Comparison of ENCODE assay signal across 20 cellular contexts in the genomic region with DNA sequence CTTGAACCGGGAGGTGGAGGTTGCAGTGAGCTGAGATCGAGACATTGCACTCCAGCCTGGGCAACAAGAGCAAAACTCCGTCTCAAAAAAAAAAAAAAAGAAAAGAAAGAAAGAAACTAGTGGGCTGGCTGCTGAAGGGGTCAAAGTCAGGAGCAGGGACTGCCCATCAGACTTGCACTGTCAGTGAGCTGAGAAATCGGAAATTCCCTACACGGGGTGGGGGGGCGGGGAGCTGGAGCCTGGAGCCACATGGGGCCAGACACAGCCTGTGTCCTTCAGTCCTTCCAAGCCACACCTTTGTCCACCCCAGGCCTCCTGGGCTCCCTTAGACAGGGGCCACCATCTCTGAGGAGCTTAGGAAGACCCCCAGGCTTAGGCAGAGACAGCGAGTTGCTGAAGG. TPM values are rescaled to one million over a fixed set of nuclear protein-coding genes. Genes with fewer than 3 reads are reported as not detected.
DNase-seq lines count a peak whose midpoint lies in the region; ATAC-seq and TF ChIP-seq lines count a peak whose summit lies in the region.
"Had no signal": no experiment of that assay in that cellular context is flagged by ENCODE, and none has a peak within 500 bp of the region (broad histone marks: within the 10 kb centered on the region; RNA-seq: fewer than 3 reads in every experiment).

No MANE protein-coding gene starts in this region.

- ATAC-seq in HG02678 (IDR thresholded peaks at IDR 0.05; ENCODE audit: unreplicated experiment) (no peak), HG03432 (IDR thresholded peaks at IDR 0.05; ENCODE audit: unreplicated experiment) (no peak)
- ATAC-seq: HCT116 had no signal

- H3K9me3 Mint-ChIP-seq in MCF 10A (ENCODE audit: unreplicated experiment) = no peaks in the 10 kb centered on the region
- H3K9me3 Mint-ChIP-seq: HFFc6 had no signal

- DNase-seq in Caki2 (ENCODE audit: low read depth) (peak; percentile 52), GM13976 (ENCODE audit: low spot score) (peak; percentile 55), HK-2 (ENCODE audit: unreplicated experiment) (peak; percentile 37), neuronal stem cell (ENCODE audit: low spot score) (no peak), MCF 10A (ENCODE audit: unreplicated experiment) (no peak)
- DNase-seq: ACHN; BE2C; C1 segment of cervical spinal cord; CD4-positive, CD25-positive, alpha-beta regulatory T cell; CD8-positive, alpha-beta memory T cell; COR-L47; DMS153; DMS79 treated with DMSO at 0.1 percent for 48 hours; GF-D8; GM23248; HFFc6 had no signal

- in situ Hi-C loops in Caki2 (cut with HindIII; ENCODE audit: low pct_unique_long_range_greater_than_20kb, low sequenced_read_pairs) (no loop called here), GM13976 (cut with MboI; ENCODE audit: low sequenced_read_pairs, unreplicated experiment) (no loop called here)

- no peak overlapping the region for H3K4me3 ChIP-seq in neuronal stem cell (ENCODE audit: low read length in 2 of 2)
- H3K4me3 ChIP-seq: GM23248 had no signal

- no peak overlapping the region for H3K4me3 Mint-ChIP-seq in MCF 10A (ENCODE audit: unreplicated experiment)
- H3K4me3 Mint-ChIP-seq: CD8-positive, alpha-beta memory T cell; HFFc6 had no signal

- peak overlapping the region; percentile 34 for H2BK12ac ChIP-seq in neuronal stem cell (ENCODE audit: low read length)

- TF ChIP-seq CTCF in GM13976 (IDR thresholded peaks at IDR 0.05; ENCODE audit: borderline replicate concordance, control extremely low read depth, extremely low read depth, insufficient read depth, missing control alignments) = no peak
- TF ChIP-seq CTCF in MCF 10A (IDR thresholded peaks at IDR 0.05; ENCODE audit: unreplicated experiment) = no peak

- intact Hi-C loops in MCF 10A (cut with micrococcal nuclease) = no loop called here

- H4K91ac ChIP-seq in neuronal stem cell (ENCODE audit: low read depth, low read length, poor library complexity) = no peak overlapping the region

- peaks cover 6% of the 10 kb centered on the region for H3K36me3 Mint-ChIP-seq in MCF 10A (ENCODE audit: insufficient read depth, unreplicated experiment)
- H3K36me3 Mint-ChIP-seq: CD4-positive, CD25-positive, alpha-beta regulatory T cell had no signal

- H2BK120ac ChIP-seq in neuronal stem cell (ENCODE audit: low read depth, low read length) = peak overlapping the region; percentile 66

- peak overlapping the region; percentile 37 for H3K23ac ChIP-seq in neuronal stem cell (ENCODE audit: low read depth, low read length, poor library complexity)

- no peak overlapping the region for H4K8ac ChIP-seq in neuronal stem cell (ENCODE audit: low read depth, low read length)

- peaks cover 52% of the 10 kb centered on the region for H3K27me3 Mint-ChIP-seq in MCF 10A (ENCODE audit: insufficient read depth, unreplicated experiment)

- peaks cover 0 to 3% (median 0%) of the 10 kb centered on the region in 3 experiments for H3K27me3 ChIP-seq in neuronal stem cell (ENCODE audit: control insufficient read depth in 3 of 3, insufficient read depth in 3 of 3, low read depth in 1 of 3, low read length in 3 of 3)
- H3K27me3 ChIP-seq: BE2C had no signal

- H2AFZ ChIP-seq in neuronal stem cell (ENCODE audit: low read length) = no peak overlapping the region
- H2AFZ ChIP-seq: GM23248 had no signal

- H2BK15ac ChIP-seq in neuronal stem cell (ENCODE audit: low read length) = peak overlapping the region; percentile 51

- no peak overlapping the region for H3K4me2 ChIP-seq in neuronal stem cell (ENCODE audit: insufficient read depth, low read length, poor library complexity, severe bottlenecking)
- H3K4me2 ChIP-seq: KMS-11 had no signal

- no TSS peak for BruUV-seq in MCF 10A (replicated peaks; lab: Mats Ljungman, UMichigan)

- no peak overlapping the region for H3K14ac ChIP-seq in neuronal stem cell (ENCODE audit: low read length)

- no peaks in the 10 kb centered on the region for H3K36me3 ChIP-seq in neuronal stem cell (replicated peaks in 1 of 2; ENCODE audit: control insufficient read depth in 2 of 2, insufficient read depth in 2 of 2, low read length in 2 of 2)

- peak overlapping the region; percentile 72 for H2BK5ac ChIP-seq in neuronal stem cell (ENCODE audit: low read length)

- H3K27ac Mint-ChIP-seq in MCF 10A (ENCODE audit: low read depth, unreplicated experiment) = no peak overlapping the region
- H3K27ac Mint-ChIP-seq: CD4-positive, CD25-positive, alpha-beta regulatory T cell; CD8-positive, alpha-beta memory T cell; HFFc6 had no signal

- peaks cover 22 to 26% of the 10 kb centered on the region in 2 donors for H3K4me1 ChIP-seq in neuronal stem cell (ENCODE audit: control insufficient read depth in 2 of 2, insufficient read depth in 1 of 2, low read depth in 1 of 2, low read length in 2 of 2)
- H3K4me1 ChIP-seq: BE2C had no signal

- no CpG with 5 or more reads among the region's 7 CpGs for WGBS in neuronal stem cell (ENCODE audit: extremely low coverage in 2 of 2, insufficient read length in 2 of 2, insufficient replicate concordance in 1 of 2), 2 donors

- no peak overlapping the region for H2AK5ac ChIP-seq in neuronal stem cell (ENCODE audit: low read depth, low read length)

- CTCF ChIA-PET in MCF 10A (lab: Yijun Ruan, JAX) = interaction anchor here (1.4 kb wide), 1 partner anchor 36 kb away, joined by 4 read pairs; no protein-coding TSS in a partner anchor

- H3K18ac ChIP-seq in neuronal stem cell (ENCODE audit: low read length) = peak overlapping the region; percentile 70

- H3K9ac ChIP-seq in neuronal stem cell (ENCODE audit: low read depth, low read length, poor library complexity) = no peak overlapping the region
- H3K9ac ChIP-seq: GM23248, KMS-11 had no signal

- peaks cover 6% of the 10 kb centered on the region for H3K4me1 Mint-ChIP-seq in MCF 10A (ENCODE audit: insufficient read depth, unreplicated experiment)

- POLR2A ChIA-PET in MCF 10A (lab: Yijun Ruan, JAX) = no interaction called here

- no peaks in the 10 kb centered on the region for H3K79me1 ChIP-seq in neuronal stem cell (ENCODE audit: low read depth, low read length)

- no peak overlapping the region for H3K4ac ChIP-seq in neuronal stem cell (ENCODE audit: low read length)

- H3K27ac ChIP-seq in neuronal stem cell (replicated peaks; ENCODE audit: low read length) = no peak overlapping the region
- H3K27ac ChIP-seq: GM23248, KMS-11 had no signal

- no peaks in the 10 kb centered on the region for H3K9me3 ChIP-seq in neuronal stem cell (replicated peaks in 1 of 2; ENCODE audit: control insufficient read depth in 2 of 2, insufficient read depth in 1 of 2, low read depth in 1 of 2, low read length in 2 of 2)

RNA-seq across cellular contexts. Expression of a gene that starts 34.5 kb away (rescaled TPM):
- total RNA-seq in Caki2 (2014; rRNA removed; shearing (Covaris generic); ENCODE audit: low replicate concordance) = 1.1 and 1.3 TPM in 2 replicates
- 4.1 TPM for polyA plus RNA-seq in neuronal stem cell (2013, experiment 1 of 2)
- polyA plus RNA-seq in neuronal stem cell (2013, experiment 2 of 2) = 3.9 TPM
- 0.70 and 0.71 TPM in 2 replicates for total RNA-seq in MCF 10A (2022)
- total RNA-seq: CD4-positive, CD25-positive, alpha-beta regulatory T cell; CD8-positive, alpha-beta memory T cell had no signal
- polyA plus RNA-seq: CD4-positive, CD25-positive, alpha-beta regulatory T cell; CD8-positive, alpha-beta memory T cell had no signal

Comparison
In these comparisons a context has a peak if more than half of its experiments do, and no peak if none do; other contexts are left out.
1. DNase-seq: peak in Caki2 (single experiment), GM13976 (single experiment) and HK-2 (single experiment); none in neuronal stem cell (single experiment) and MCF 10A (single experiment).